In genomic region chr5:87300744-87301143, GRCh38 we compare ENCODE assay signal across 9 cellular contexts. TPM values are rescaled to one million over a fixed set of nuclear protein-coding genes. Genes with fewer than 3 reads are reported as not detected.
DNase-seq lines count a peak whose midpoint lies in the region; ATAC-seq, FAIRE-seq and TF ChIP-seq lines count a peak whose summit lies in the region.
"Had no signal": no experiment of that assay in that cellular context is flagged by ENCODE, and none has a peak within 500 bp of the region (broad histone marks: within the 10 kb centered on the region; RNA-seq: fewer than 3 reads in every experiment).

No MANE protein-coding gene starts in this region.

- CTCF ChIA-PET in A673 (lab: Charles Lee) (no interaction called here), HEK293T (lab: Yijun Ruan, JAX) (no interaction called here)
- CTCF ChIA-PET in activated CD4-positive, alpha-beta memory T cell treated with anti-CD3 and anti-CD28 coated beads, Interleukin-2, amount 10 ng/mL, durations not matched to agents 7 days and 5 days (lab: Charles Lee) = interaction anchor here (0.6 to 1.1 kb wide), 3 partner anchors 33 to 184 kb away, joined by 3 read pairs; partner anchors contain the start of gene RASA1

- BruUV-seq in A673 (replicated peaks; lab: Mats Ljungman, UMichigan) = no TSS peak

- no peak overlapping the region for H3K9ac ChIP-seq in keratinocyte (ENCODE audit: control insufficient read depth, extremely low read depth, insufficient read depth, low read length)

- H3K4me3 Mint-ChIP-seq in activated CD4-positive, alpha-beta memory T cell treated with anti-CD3 and anti-CD28 coated beads, Interleukin-2, amount 10 ng/mL, durations not matched to agents 7 days and 5 days = no peak overlapping the region
- H3K4me3 Mint-ChIP-seq: brain had no signal

- H3K4me1 ChIP-seq in A673 (ENCODE audit: insufficient read depth, low read length, poor library complexity, severe bottlenecking) (peaks cover 3% of the 10 kb centered on the region), keratinocyte (ENCODE audit: control insufficient read depth, extremely low read depth, insufficient read depth, low read length) (peaks cover 34% of the 10 kb centered on the region)

- no peaks in the 10 kb centered on the region for H3K9me3 ChIP-seq in A673 (ENCODE audit: low read depth, low read length, poor library complexity, severe bottlenecking)
- no peaks in the 10 kb centered on the region for H3K9me3 ChIP-seq in keratinocyte (ENCODE audit: control insufficient read depth, low read depth, low read length)

- peak overlapping the region; percentile 49 for H3K4me2 ChIP-seq in keratinocyte (ENCODE audit: control insufficient read depth, extremely low read depth, insufficient read depth, low read depth, low read length)

- H3K36me3 Mint-ChIP-seq in activated CD4-positive, alpha-beta memory T cell treated with anti-CD3 and anti-CD28 coated beads, Interleukin-2, amount 10 ng/mL, durations not matched to agents 7 days and 5 days (ENCODE audit: low read depth) = peaks cover 40% of the 10 kb centered on the region

- POLR2A ChIA-PET in A673 (lab: Charles Lee; ENCODE audit: low non-redundant PET) (no interaction called here), HEK293T (lab: Yijun Ruan, JAX) (interaction anchor here (0.8 kb wide), 1 partner anchor 33 kb away, joined by 4 read pairs; the partner anchor contains the start of gene RASA1)
- POLR2A ChIA-PET in activated CD4-positive, alpha-beta memory T cell treated with anti-CD3 and anti-CD28 coated beads, Interleukin-2, amount 10 ng/mL, durations not matched to agents 7 days and 5 days (lab: Charles Lee) = interaction anchor here (0.6 to 1.0 kb wide), 2 partner anchors 27 to 34 kb away, joined by 3 read pairs; no protein-coding TSS in a partner anchor

- no peak overlapping the region for H2AFZ ChIP-seq in keratinocyte (ENCODE audit: control insufficient read depth, low read length)

- no peak overlapping the region for H3K4me3 ChIP-seq in A673 (ENCODE audit: low read depth, low read length, poor library complexity, severe bottlenecking)
- H3K4me3 ChIP-seq in keratinocyte (ENCODE audit: control insufficient read depth in 2 of 3, extremely low read depth in 1 of 3, insufficient read depth in 2 of 3, low read depth in 1 of 3, low read length in 3 of 3) = no peak overlapping the region

- dilution Hi-C loops in keratinocyte (cut with MboI; ENCODE audit: extremely low pct_ligation_motif_present, low sequenced_read_pairs) = no loop called here

- intact Hi-C loops in A673 (cut with micrococcal nuclease; ENCODE audit: unreplicated experiment) = no loop called here

- no peak for ATAC-seq in GM21825 (IDR thresholded peaks at IDR 0.05; ENCODE audit: unreplicated experiment)
- ATAC-seq in HG03159 (IDR thresholded peaks at IDR 0.05; ENCODE audit: unreplicated experiment) = no peak

- H3K36me3 ChIP-seq in A673 (ENCODE audit: insufficient read depth, low read length, poor library complexity, severe bottlenecking) (peaks cover 12% of the 10 kb centered on the region), keratinocyte (ENCODE audit: control insufficient read depth in 2 of 2, extremely low read depth in 1 of 2, insufficient read depth in 2 of 2, low read length in 2 of 2) (peaks cover 5 to 8% of the 10 kb centered on the region in 2 experiments)

- no peaks in the 10 kb centered on the region for H3K27me3 ChIP-seq in A673 (replicated peaks; ENCODE audit: insufficient read depth, low read depth, low read length, poor library complexity)
- no peaks in the 10 kb centered on the region for H3K27me3 ChIP-seq in keratinocyte (ENCODE audit: control insufficient read depth, extremely low read depth, insufficient read depth, low read length)

- H3K79me2 ChIP-seq in keratinocyte (ENCODE audit: control insufficient read depth, insufficient read depth, low read length) = peaks cover 91% of the 10 kb centered on the region

- TF ChIP-seq CTCF in A673 (conservative IDR thresholded peaks at IDR 0.05; ENCODE audit: low read depth, low read length) (no peak), keratinocyte (optimal IDR thresholded peaks at IDR 0.05 in 1 of 3, IDR thresholded peaks at IDR 0.05 in 1 of 3, conservative IDR thresholded peaks at IDR 0.05 in 1 of 3; ENCODE audit: extremely low read depth in 1 of 3, insufficient read depth in 2 of 3, low read length in 3 of 3) (no peak)

- H3K27ac ChIP-seq in A673 (ENCODE audit: low read depth, low read length, poor library complexity, severe bottlenecking) (no peak overlapping the region), keratinocyte (ENCODE audit: control insufficient read depth, insufficient read depth, low read length) (peak overlapping the region; percentile 40)

- peaks cover 4% of the 10 kb centered on the region for H3K9me1 ChIP-seq in keratinocyte (ENCODE audit: control insufficient read depth, extremely low read depth, insufficient read depth, low read length)

- H4K20me1 ChIP-seq in keratinocyte (ENCODE audit: control insufficient read depth, extremely low read depth, insufficient read depth, low read length) = peaks cover 6% of the 10 kb centered on the region

- peaks cover 56% of the 10 kb centered on the region for H3K4me1 Mint-ChIP-seq in activated CD4-positive, alpha-beta memory T cell treated with anti-CD3 and anti-CD28 coated beads, Interleukin-2, amount 10 ng/mL, durations not matched to agents 7 days and 5 days

- no peaks in the 10 kb centered on the region for H3K27me3 Mint-ChIP-seq in activated CD4-positive, alpha-beta memory T cell treated with anti-CD3 and anti-CD28 coated beads, Interleukin-2, amount 10 ng/mL, durations not matched to agents 7 days and 5 days
- H3K27me3 Mint-ChIP-seq: brain had no signal

- peak; percentile 97 for FAIRE-seq in keratinocyte (lab: Jason Lieb, UNC)

- peaks cover 6% of the 10 kb centered on the region for H3K9me3 Mint-ChIP-seq in activated CD4-positive, alpha-beta memory T cell treated with anti-CD3 and anti-CD28 coated beads, Interleukin-2, amount 10 ng/mL, durations not matched to agents 7 days and 5 days

- H3K27ac Mint-ChIP-seq in activated CD4-positive, alpha-beta memory T cell treated with anti-CD3 and anti-CD28 coated beads, Interleukin-2, amount 10 ng/mL, durations not matched to agents 7 days and 5 days = no peak overlapping the region

- DNase-seq in A673 (ENCODE audit: low spot score) (peak; percentile 25), HEK293T (ENCODE audit: extremely low spot score) (peak; percentile 9), keratinocyte (ENCODE audit: low read depth, low spot score) (peak; percentile 58), stromal cell of bone marrow (ENCODE audit: low read depth) (peak; percentile 89), NCI-H526 treated with DMSO at 0.1 percent for 48 hours (lab: John Stamatoyannopoulos, UW) (no peak)
- DNase-seq in activated CD4-positive, alpha-beta memory T cell treated with anti-CD3 and anti-CD28 coated beads, Interleukin-2, amount 10 ng/mL, durations not matched to agents 7 days and 5 days = peak; percentile 41

TF ChIP-seq in HEK293T, 16 proteins besides CTCF, POLR2A, EP300 and RAD21:
- TF ChIP-seq HDGF (IDR thresholded peaks at IDR 0.05; ENCODE audit: borderline replicate concordance) (no peak), BHLHE40 (IDR thresholded peaks at IDR 0.05; ENCODE audit: borderline replicate concordance) (no peak), ELF4 (IDR thresholded peaks at IDR 0.05) (no peak), SUZ12 (IDR thresholded peaks at IDR 0.05) (no peak), NFRKB (IDR thresholded peaks at IDR 0.05) (no peak), SP1 (IDR thresholded peaks at IDR 0.05) (no peak), FOXK2 (IDR thresholded peaks at IDR 0.05) (no peak), FOXA1 (IDR thresholded peaks at IDR 0.05) (no peak), FOXM1 (IDR thresholded peaks at IDR 0.05; ENCODE audit: borderline replicate concordance) (no peak), LEF1 (IDR thresholded peaks at IDR 0.05; ENCODE audit: borderline replicate concordance) (no peak)

RNA-seq across cellular contexts. Expression of gene RASA1, which starts 33.1 kb away (rescaled TPM):
- 34.2 and 35.4 TPM in 2 replicates for total RNA-seq in A673 (2021)
- total RNA-seq in activated CD4-positive, alpha-beta memory T cell treated with anti-CD3 and anti-CD28 coated beads, Interleukin-2, amount 10 ng/mL, durations not matched to agents 7 days and 5 days = 10 to 100 TPM; 22.5 to 23.5 TPM
- 41.4 to 57.9 TPM (median 42.4 TPM) in 3 replicates for polyA plus RNA-seq in keratinocyte
- polyA plus RNA-seq in keratinocyte (2011; ENCODE audit: low read depth) = 41.6 TPM
- 26.9 and 58.3 TPM in 2 replicates for polyA plus RNA-seq in keratinocyte (2011; cell fraction: cytosol; rRNA removed)
- polyA plus RNA-seq in keratinocyte (2011; cell fraction: nucleus; rRNA removed) = 75.1 and 88.5 TPM in 2 replicates
- 24.6 and 35.8 TPM in 2 replicates for polyA plus RNA-seq in keratinocyte (2012; ENCODE audit: low replicate concordance)
- 12.8 to 50.5 TPM (median 31.5 TPM) in 3 replicates for polyA minus RNA-seq in keratinocyte
- polyA minus RNA-seq in keratinocyte (2011; cell fraction: cytosol; rRNA and poly(A)+ RNA removed) = 16.5 TPM
- polyA minus RNA-seq in keratinocyte (2011; cell fraction: nucleus; rRNA and poly(A)+ RNA removed) = 41.0 and 73.3 TPM in 2 replicates
